Comparison of ENCODE assay signal across 2 cellular contexts in genomic region chr17:3232300-3232699, GRCh38. TPM values are rescaled to one million over a fixed set of nuclear protein-coding genes. Genes with fewer than 3 reads are reported as not detected.
"Had no signal": no experiment of that assay in that cellular context is flagged by ENCODE, and none has a peak within 500 bp of the region (broad histone marks: within the 10 kb centered on the region; RNA-seq: fewer than 3 reads in every experiment).

No MANE protein-coding gene starts in this region.

RNA-seq across cellular contexts. Expression of gene OR1A1, which starts 24.8 kb away (rescaled TPM):
- total RNA-seq: G401, GM12878 had no signal

RNA-seq across cellular contexts. Expression of gene OR1A2, which starts 35.0 kb away (rescaled TPM):
- total RNA-seq: G401, GM12878 had no signal
